9 cellular contexts compared by ENCODE assay signal in the genomic region with DNA sequence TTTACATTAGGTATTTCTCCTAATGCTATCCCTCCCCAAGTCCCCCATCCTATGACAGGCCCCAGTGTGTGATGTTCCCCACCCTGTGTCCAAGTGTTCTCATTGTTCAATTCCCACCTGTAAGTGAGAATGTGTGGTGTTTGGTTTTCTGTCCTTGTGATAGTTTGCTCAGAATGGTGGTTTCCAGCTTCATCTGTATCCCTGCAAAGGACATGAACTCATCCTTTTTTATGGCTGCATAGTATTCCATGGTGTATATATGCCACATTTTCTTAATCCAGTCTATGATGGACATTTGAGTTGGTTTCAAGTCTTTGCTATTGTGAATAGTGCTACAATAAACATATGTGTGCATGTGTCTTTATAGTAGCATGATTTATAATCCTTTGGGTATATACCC. TPM values are rescaled to one million over a fixed set of nuclear protein-coding genes. Genes with fewer than 3 reads are reported as not detected.
"Had no signal": no experiment of that assay in that cellular context is flagged by ENCODE, and none has a peak within 500 bp of the region (broad histone marks: within the 10 kb centered on the region; RNA-seq: fewer than 3 reads in every experiment).

No MANE protein-coding gene starts in this region.

RNA-seq across cellular contexts. Expression of a gene that starts 56.3 kb away (rescaled TPM):
- total RNA-seq: subcutaneous adipose tissue, thoracic aorta, tibial nerve, transverse colon, upper lobe of left lung, upper lobe of right lung, uterus, vagina had no signal
- polyA plus RNA-seq: urinary bladder had no signal
